Comparison of ENCODE assay signal across 8 cellular contexts in genomic region chr17:82230627-82231311, GRCh38. TPM values are rescaled to one million over a fixed set of nuclear protein-coding genes. Genes with fewer than 3 reads are reported as not detected.
DNase-seq lines count a peak whose midpoint lies in the region; ATAC-seq and TF ChIP-seq lines count a peak whose summit lies in the region.

No MANE protein-coding gene starts in this region.

- ATAC-seq in HG02840 (IDR thresholded peaks at IDR 0.05; ENCODE audit: low FRiP score, unreplicated experiment) (peak; percentile 29), left ventricle myocardium superior (peak; percentile 84), GM18870 (IDR thresholded peaks at IDR 0.05; ENCODE audit: unreplicated experiment) (no peak)

- DNase-seq in RPMI8226 (peak; percentile 81), amygdala (lab: John Stamatoyannopoulos, UW) (peak in 33 of 56 donors; percentile 21 to 72 (median 46)), left ventricle myocardium superior (peak; percentile 95), posterior vena cava (ENCODE audit: low spot score) (peak; percentile 97), NCI-H1417 treated with DMSO at 0.1 percent for 48 hours (lab: John Stamatoyannopoulos, UW) (no peak)

- TF ChIP-seq CTCF in GM12873 (IDR thresholded peaks at IDR 0.05; ENCODE audit: insufficient read depth, low read depth, low read length, missing control alignments): peak; percentile 44

- intact Hi-C loops in left ventricle myocardium superior (cut with micrococcal nuclease) (no loop called here), posterior vena cava (cut with DNase I) (no loop called here)

RNA-seq across cellular contexts. Expression of gene SLC16A3, which starts 1.9 kb away (rescaled TPM):
- total RNA-seq in left ventricle myocardium superior: 7.8 TPM
- total RNA-seq in posterior vena cava: 10 to 100 TPM; 53.7 to 65.6 TPM

RNA-seq across cellular contexts. Expression of gene CCDC57, which starts 18.1 kb away (rescaled TPM):
- total RNA-seq in left ventricle myocardium superior: 8.1 TPM
- 10 to 100 TPM; 20.3 to 28.5 TPM for total RNA-seq in posterior vena cava

RNA-seq across cellular contexts. Expression of gene CSNK1D, which starts 42.7 kb away (rescaled TPM):
- total RNA-seq in left ventricle myocardium superior (64.4 TPM), posterior vena cava (100 to 1,000 TPM in 1 of 2 donors, 10 to 100 TPM in 1; 93.6 to 103 TPM)
